Comparison of ENCODE assay signal across 12 cellular contexts in genomic region chr12:53738834-53739284, GRCh38. TPM values are rescaled to one million over a fixed set of nuclear protein-coding genes. Genes with fewer than 3 reads are reported as not detected.
DNase-seq lines count a peak whose midpoint lies in the region; ATAC-seq and TF ChIP-seq lines count a peak whose summit lies in the region.
"Had no signal": no experiment of that assay in that cellular context is flagged by ENCODE, and none has a peak within 500 bp of the region (broad histone marks: within the 10 kb centered on the region; RNA-seq: fewer than 3 reads in every experiment).

No MANE protein-coding gene starts in this region.

- H3K4me1 ChIP-seq in iPS DF 6.9 (ENCODE audit: control insufficient read depth, insufficient read depth, low read length) (0 out of 2 replicates have a peak, but pooled peaks cover 3% of the 10 kb centered on the region), spleen (peaks cover 11 to 36% (median 28%) of the 10 kb centered on the region in 6 donors), osteoblast (ENCODE audit: insufficient read depth, low read length) (peaks cover 11% of the 10 kb centered on the region)

- H2AFZ ChIP-seq in osteoblast (ENCODE audit: low read length): no peak overlapping the region

- H3K27ac ChIP-seq in iPS DF 6.9 (ENCODE audit: low read length) (no peak overlapping the region), spleen (no peak overlapping the region), osteoblast (ENCODE audit: low read depth, low read length) (no peak overlapping the region)

- no peak overlapping the region for H3K27ac Mint-ChIP-seq in activated CD4-positive, alpha-beta T cell treated with anti-CD3 and anti-CD28 coated beads, Interleukin-2, amount 10 ng/mL, durations not matched to agents 24 days and 14 days
- no peak overlapping the region for H3K27ac Mint-ChIP-seq in T-cell

- intact Hi-C loops in activated CD4-positive, alpha-beta T cell treated with anti-CD3 and anti-CD28 coated beads, Interleukin-2, amount 10 ng/mL, durations not matched to agents 24 days and 14 days (cut with micrococcal nuclease): loop anchor here (1.0 kb wide), 1 partner anchor 12 kb away; the partner anchor contains the start of gene CALCOCO1
- intact Hi-C loops in spleen (cut with DNase I; ENCODE audit: low total_unique reads): no loop called here

- peak overlapping the region; percentile 66; the same call in 1 of the 2 replicates for H3K4me3 ChIP-seq in iPS DF 6.9 (ENCODE audit: low read length)
- H3K4me3 ChIP-seq in spleen: peak overlapping the region in 6 of 8 donors; percentile 5 to 59 (median 20)
- H3K4me3 ChIP-seq in osteoblast (ENCODE audit: insufficient read depth, low read length): no peak overlapping the region
- H3K4me3 ChIP-seq: K562 had no signal

- TF ChIP-seq CTCF in spleen (IDR thresholded peaks at IDR 0.05 in 8 of 11, conservative IDR thresholded peaks at IDR 0.05 in 3 of 11) (no peak), osteoblast (IDR thresholded peaks at IDR 0.05; ENCODE audit: extremely low read depth, low read depth, low read length) (no peak)

- H3K36me3 Mint-ChIP-seq in activated CD4-positive, alpha-beta T cell treated with anti-CD3 and anti-CD28 coated beads, Interleukin-2, amount 10 ng/mL, durations not matched to agents 24 days and 14 days (ENCODE audit: low read depth): peaks cover 2% of the 10 kb centered on the region
- H3K36me3 Mint-ChIP-seq in T-cell: no peaks in the 10 kb centered on the region

- no peak for DNase-seq in activated CD4-positive, alpha-beta T cell treated with anti-CD3 and anti-CD28 coated beads, Interleukin-2, amount 10 ng/mL, durations not matched to agents 24 days and 14 days
- DNase-seq in activated CD4-positive, alpha-beta T cell treated with anti-CD3 and anti-CD28 coated beads, Interleukin-2, amount 50 U/mL, for 4 hours: no peak
- peak in 6 of 34 experiments; percentile 14 to 35 (median 22) for DNase-seq in T-cell
- DNase-seq in iPS DF 6.9 (ENCODE audit: low read depth, low spot score): no peak
- no peak for DNase-seq in spleen
- DNase-seq in ureter (ENCODE audit: low spot score): no peak
- DNase-seq in osteoblast (ENCODE audit: insufficient read length, low spot score, missing footprints): no peak

- no peak overlapping the region for H3K4me2 ChIP-seq in osteoblast (ENCODE audit: insufficient read depth, low read length)

- H3K27me3 ChIP-seq in iPS DF 6.9 (ENCODE audit: control insufficient read depth, insufficient read depth, low read length): peaks cover 38% of the 10 kb centered on the region
- H3K27me3 ChIP-seq in spleen (replicated peaks in 1 of 7): peaks cover 5 to 96% (median 42%) of the 10 kb centered on the region in 7 donors
- H3K27me3 ChIP-seq in osteoblast (ENCODE audit: insufficient read depth, low read length): peaks cover 72% of the 10 kb centered on the region

- no CpG with 5 or more reads among the region's 11 CpGs for WGBS in iPS DF 6.9 (ENCODE audit: insufficient coverage, insufficient read length)
- WGBS in spleen, 5 donors: 9 to 12% (median 10%) methylated on average over 11 of the region's 11 CpGs

- peak overlapping the region; percentile 51 for H3K4me3 Mint-ChIP-seq in activated CD4-positive, alpha-beta T cell treated with anti-CD3 and anti-CD28 coated beads, Interleukin-2, amount 10 ng/mL, durations not matched to agents 24 days and 14 days
- H3K4me3 Mint-ChIP-seq in T-cell: peak overlapping the region in 2 of 3 donors; percentile 69 to 71

- H3K79me2 ChIP-seq in osteoblast (ENCODE audit: insufficient read depth, low read length): no peaks in the 10 kb centered on the region

- no peaks in the 10 kb centered on the region for H3K9me3 ChIP-seq in iPS DF 6.9 (ENCODE audit: control insufficient read depth, insufficient read depth, low read length)
- H3K9me3 ChIP-seq in spleen: no peaks in the 10 kb centered on the region
- no peaks in the 10 kb centered on the region for H3K9me3 ChIP-seq in osteoblast (ENCODE audit: low read depth, low read length)

- no peaks in the 10 kb centered on the region for H3K9me3 Mint-ChIP-seq in activated CD4-positive, alpha-beta T cell treated with anti-CD3 and anti-CD28 coated beads, Interleukin-2, amount 10 ng/mL, durations not matched to agents 24 days and 14 days
- H3K9me3 Mint-ChIP-seq in T-cell: no peaks in the 10 kb centered on the region

- H3K27me3 Mint-ChIP-seq in activated CD4-positive, alpha-beta T cell treated with anti-CD3 and anti-CD28 coated beads, Interleukin-2, amount 10 ng/mL, durations not matched to agents 24 days and 14 days: peaks cover 65% of the 10 kb centered on the region
- peaks cover 28 to 60% of the 10 kb centered on the region in 2 donors for H3K27me3 Mint-ChIP-seq in T-cell

- TF ChIP-seq POLR2A in spleen (IDR thresholded peaks at IDR 0.05): no peak

- CTCF ChIA-PET in T-cell (lab: Charles Lee): interaction anchor here (0.6 to 1.4 kb wide), 7 partner anchors 9 to 588 kb away, joined by 3 to 6 read pairs (median 4); partner anchors contain the start of gene CALCOCO1 (in 1 of the 2)

- POLR2A ChIA-PET in T-cell (lab: Charles Lee): interaction anchor here in 1 of 2 donors (0.7 kb wide), 1 partner anchor 9 kb away, joined by 3 read pairs; no protein-coding TSS in a partner anchor

- H3K4me1 Mint-ChIP-seq in activated CD4-positive, alpha-beta T cell treated with anti-CD3 and anti-CD28 coated beads, Interleukin-2, amount 10 ng/mL, durations not matched to agents 24 days and 14 days: peaks cover 16% of the 10 kb centered on the region
- peaks cover 26 to 28% (median 27%) of the 10 kb centered on the region in 3 donors for H3K4me1 Mint-ChIP-seq in T-cell

- peak; percentile 52 to 69 (median 65) for ATAC-seq in T-cell (replicated peaks in 1 of 4)
- no peak for ATAC-seq in GM18873 (IDR thresholded peaks at IDR 0.05; ENCODE audit: low FRiP score, unreplicated experiment)

- H3K36me3 ChIP-seq in iPS DF 6.9 (ENCODE audit: control insufficient read depth, insufficient read depth, low read length) (no peaks in the 10 kb centered on the region), spleen (no peaks in the 10 kb centered on the region), osteoblast (ENCODE audit: insufficient read depth, low read length) (no peaks in the 10 kb centered on the region)

- peaks cover 4% of the 10 kb centered on the region for H4K20me1 ChIP-seq in osteoblast (ENCODE audit: insufficient read depth, low read length)

RNA-seq across cellular contexts. Expression of gene CALCOCO1, which starts 11.6 kb away (rescaled TPM):
- total RNA-seq in activated CD4-positive, alpha-beta T cell treated with anti-CD3 and anti-CD28 coated beads, Interleukin-2, amount 10 ng/mL, durations not matched to agents 24 days and 14 days: 14.5 and 15.2 TPM in 2 replicates
- 100 to 1,000 TPM; 118 to 162 (median 153) TPM for total RNA-seq in T-cell
- total RNA-seq in spleen: 100 to 1,000 TPM in 6 of 7 donors, 10 to 100 TPM in 1; 93.5 to 186 (median 134) TPM
- polyA plus RNA-seq in spleen: 10 to 100 TPM; 31.0 to 55.6 (median 37.2) TPM
- 111 TPM for total RNA-seq in ureter
- 167 and 174 TPM in 2 replicates for total RNA-seq in osteoblast

RNA-seq across cellular contexts. Expression of gene CISTR, which starts 12.9 kb away (rescaled TPM):
- total RNA-seq in activated CD4-positive, alpha-beta T cell treated with anti-CD3 and anti-CD28 coated beads, Interleukin-2, amount 10 ng/mL, durations not matched to agents 24 days and 14 days: not detected in 2 replicates
- total RNA-seq in T-cell: not detected
- total RNA-seq in spleen: not detected
- polyA plus RNA-seq in spleen: under 1 TPM in 1 of 3 donors, not detected in 2; 0.20 TPM
- total RNA-seq in ureter: not detected
- total RNA-seq in osteoblast: not detected in 2 replicates
- total RNA-seq: H4, K562, myocyte had no signal
- polyA plus RNA-seq: AG04450, K562 had no signal
